8 cellular contexts compared by ENCODE assay signal in the genomic region with DNA sequence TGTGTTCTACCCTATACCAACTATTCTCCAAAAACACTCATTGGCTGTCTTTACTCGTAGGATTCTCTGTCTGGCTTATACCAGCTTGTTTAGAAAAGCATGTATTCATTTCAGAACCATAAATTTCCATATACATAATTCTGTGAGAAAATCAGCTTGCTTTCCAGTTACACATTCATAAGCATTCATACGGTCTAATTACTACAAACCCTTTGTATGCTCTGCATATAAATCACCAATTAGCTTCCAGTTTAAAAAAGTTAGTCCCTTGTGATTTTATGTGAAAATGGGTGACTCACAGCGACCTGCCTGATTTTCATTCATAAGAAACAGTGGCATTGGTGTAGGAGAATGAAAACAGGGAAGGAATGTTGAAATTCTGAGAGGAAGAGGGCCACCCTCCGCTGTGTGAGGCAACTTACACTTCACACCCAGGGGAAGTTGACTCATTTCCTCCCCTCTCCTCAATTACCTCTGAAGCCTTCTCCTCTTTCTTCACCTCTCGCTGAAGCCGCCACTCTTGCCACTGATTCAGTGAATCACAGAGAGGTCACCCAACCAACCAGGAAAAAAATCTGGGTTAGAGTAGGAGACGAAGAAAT.
A peak's percentile ranks its signal among the peaks of the same experiment; 100 is the strongest.
DNase-seq lines count a peak whose midpoint lies in the region; ATAC-seq, FAIRE-seq and TF ChIP-seq lines count a peak whose summit lies in the region.

No MANE protein-coding gene starts in this region.

- no peak overlapping the region for H2BK120ac ChIP-seq in mesenchymal stem cell (ENCODE audit: low read depth, low read length)

- H3K9me3 ChIP-seq in ES-I3 (ENCODE audit: control insufficient read depth, insufficient read depth, low read length), result peaks cover 9% of the 10 kb centered on the region; the same call in 1 of the 2 replicates
- H3K9me3 ChIP-seq in K562 (replicated peaks; ENCODE audit: control insufficient read depth, insufficient read depth, low read depth, low read length), result no peaks in the 10 kb centered on the region
- peaks cover 6% of the 10 kb centered on the region for H3K9me3 ChIP-seq in mesenchymal stem cell (ENCODE audit: control insufficient read depth, low read length)

- H3K4me1 ChIP-seq in ES-I3 (ENCODE audit: insufficient read depth, low read length) (peaks cover 23% of the 10 kb centered on the region), K562 (replicated peaks in 1 of 2; ENCODE audit: control insufficient read depth in 2 of 2, insufficient read depth in 2 of 2, low read length in 2 of 2) (no peaks in the 10 kb centered on the region), mesenchymal stem cell (ENCODE audit: control insufficient read depth, insufficient read depth, low read depth, low read length) (peaks cover 2% of the 10 kb centered on the region)

- CTCF ChIA-PET in K562 (lab: Yijun Ruan, JAX; ENCODE audit: low intra/inter-chr PET ratio), result no interaction called here

- no peak overlapping the region for H2BK12ac ChIP-seq in mesenchymal stem cell (ENCODE audit: low read length in 2 of 2)

- H3K9me1 ChIP-seq in K562 (ENCODE audit: control insufficient read depth, insufficient read depth, low read length), result no peaks in the 10 kb centered on the region

- no peaks in the 10 kb centered on the region for H3K27me3 ChIP-seq in K562 (ENCODE audit: control insufficient read depth in 2 of 2, insufficient read depth in 2 of 2, low read length in 2 of 2)
- peaks cover 0 to 45% of the 10 kb centered on the region in 2 experiments for H3K27me3 ChIP-seq in mesenchymal stem cell (ENCODE audit: control insufficient read depth in 1 of 2, insufficient read depth in 1 of 2, low read length in 2 of 2)

- no peak for FAIRE-seq in K562 (lab: Jason Lieb, UNC)

- no peak overlapping the region for H3K23ac ChIP-seq in mesenchymal stem cell (ENCODE audit: low read length in 2 of 2)

- H3K4me2 ChIP-seq in K562 (ENCODE audit: insufficient read depth, low read length) (no peak overlapping the region), mesenchymal stem cell (ENCODE audit: low read length, poor library complexity, severe bottlenecking) (peak overlapping the region; percentile 27)

- no peak for TF ChIP-seq POLR2A in K562 (conservative IDR thresholded peaks at IDR 0.05)

- POLR2A ChIA-PET in K562 (lab: Yijun Ruan, JAX), result interaction anchor here (0.8 kb wide), 1 partner anchor 16 kb away, joined by 3 read pairs; no protein-coding TSS in a partner anchor

- H3K79me1 ChIP-seq in mesenchymal stem cell (replicated peaks; ENCODE audit: low read length, poor library complexity, severe bottlenecking), result no peaks in the 10 kb centered on the region

- no peak for TF ChIP-seq EP300 in K562 (IDR thresholded peaks at IDR 0.05; ENCODE audit: low read length)

- no peak overlapping the region for H3K18ac ChIP-seq in mesenchymal stem cell (ENCODE audit: low read depth in 1 of 2, low read length in 2 of 2)

- no peak for TF ChIP-seq CTCF in K562 (IDR thresholded peaks at IDR 0.05 in 2 of 3, conservative IDR thresholded peaks at IDR 0.05 in 1 of 3; ENCODE audit: insufficient read depth in 2 of 3, low read depth in 1 of 3, low read length in 3 of 3)

- H2BK15ac ChIP-seq in mesenchymal stem cell (ENCODE audit: low read depth, poor library complexity, severe bottlenecking), result no peak overlapping the region

- H2BK5ac ChIP-seq in mesenchymal stem cell (ENCODE audit: low read depth, low read length, poor library complexity, severe bottlenecking), result no peak overlapping the region

- intact Hi-C loops in K562 (cut with micrococcal nuclease), result no loop called here

- H4K91ac ChIP-seq in mesenchymal stem cell (ENCODE audit: low read length), result no peak overlapping the region

- H2AFZ ChIP-seq in K562 (ENCODE audit: low read depth, low read length) (no peak overlapping the region), mesenchymal stem cell (ENCODE audit: low read depth, low read length) (no peak overlapping the region)

- H3K9ac ChIP-seq in ES-I3 (ENCODE audit: low read depth, low read length) (peak overlapping the region; percentile 17; the same call in 1 of the 2 replicates), K562 (ENCODE audit: insufficient read depth in 1 of 2, low read depth in 2 of 2, low read length in 2 of 2) (no peak overlapping the region), mesenchymal stem cell (ENCODE audit: low read length) (no peak overlapping the region)

- H3K36me3 ChIP-seq in ES-I3 (ENCODE audit: insufficient read depth, low read length), result peaks cover 9% of the 10 kb centered on the region; the same call in 1 of the 2 replicates
- no peaks in the 10 kb centered on the region for H3K36me3 ChIP-seq in K562 (ENCODE audit: control insufficient read depth, insufficient read depth, low read length)
- H3K36me3 ChIP-seq in mesenchymal stem cell (ENCODE audit: control insufficient read depth in 1 of 2, insufficient read depth in 2 of 2, low read depth in 1 of 2, low read length in 2 of 2), result no peaks in the 10 kb centered on the region

- ATAC-seq in K562 (no peak), HG02571 (IDR thresholded peaks at IDR 0.05; ENCODE audit: unreplicated experiment) (no peak)

- in situ Hi-C loops in K562 (cut with MboI), result no loop called here

- H3K4ac ChIP-seq in mesenchymal stem cell (ENCODE audit: low read depth in 1 of 2, low read length in 2 of 2), result no peak overlapping the region

- no peak overlapping the region for H4K8ac ChIP-seq in mesenchymal stem cell (ENCODE audit: low read length)

- no peak overlapping the region for H2AK5ac ChIP-seq in mesenchymal stem cell (ENCODE audit: low read length, severe bottlenecking)

- BruUV-seq in K562 (replicated peaks; lab: Mats Ljungman, UMichigan), result no TSS peak

- no peaks in the 10 kb centered on the region for H3K79me2 ChIP-seq in K562 (ENCODE audit: control insufficient read depth, insufficient read depth, low read length)

- WGBS in K562 (ENCODE audit: insufficient coverage, low coverage, missing lambda C conversion rate), result 4% methylated on average over 7 of the region's 7 CpGs
- WGBS in mesenchymal stem cell, result 7% methylated on average over 3 of the region's 7 CpGs

- H3K14ac ChIP-seq in mesenchymal stem cell (ENCODE audit: low read length in 2 of 2), result no peak overlapping the region

- H3K4me3 ChIP-seq in K562 (no peak overlapping the region), mesenchymal stem cell (ENCODE audit: insufficient read depth in 1 of 2, low read depth in 1 of 2, low read length in 2 of 2) (no peak overlapping the region)

- peak; percentile 83 for DNase-seq in NCI-H226
- no peak for DNase-seq in K562 (ENCODE audit: extremely low read depth in 1 of 4, low spot score in 3 of 4)
- DNase-seq in mesenchymal stem cell, result peak; percentile 83
- no peak for DNase-seq in NCI-H146 treated with DMSO at 0.1 percent for 48 hours (lab: John Stamatoyannopoulos, UW; ENCODE audit: unreplicated experiment)
- no peak for DNase-seq in foreskin melanocyte
- DNase-seq in DMS79 treated with DMSO at 0.1 percent for 48 hours (lab: John Stamatoyannopoulos, UW), result no peak

- H3K27ac ChIP-seq in K562 (ENCODE audit: extremely low read depth, low read depth, low read length) (no peak overlapping the region), mesenchymal stem cell (ENCODE audit: low read length, poor library complexity, severe bottlenecking) (peak overlapping the region; percentile 72)

- no peak for TF ChIP-seq RAD21 in K562 (CRISPR knock-in tag; conservative IDR thresholded peaks at IDR 0.05 in 1 of 2, IDR thresholded peaks at IDR 0.05 in 1 of 2)

- no peaks in the 10 kb centered on the region for H4K20me1 ChIP-seq in K562 (replicated peaks; ENCODE audit: control insufficient read depth, insufficient read depth, low read length)

TF ChIP-seq in K562, 482 proteins besides CTCF, POLR2A, EP300 and RAD21:
- TF ChIP-seq FUS (optimal IDR thresholded peaks at IDR 0.05; ENCODE audit: low read depth, low read length) (no peak), MCM5 (IDR thresholded peaks at IDR 0.05; ENCODE audit: low read depth) (no peak), CEBPG (CRISPR knock-in tag; IDR thresholded peaks at IDR 0.05) (no peak), CEBPG (tag; conservative IDR thresholded peaks at IDR 0.05 in 1 of 2, IDR thresholded peaks at IDR 0.05 in 1 of 2) (peak; percentile 30 to 57; a peak in 3 of 4 replicates), CHCHD3 (CRISPR knock-in tag; IDR thresholded peaks at IDR 0.05) (no peak), ZNF224 (CRISPR knock-in tag; IDR thresholded peaks at IDR 0.05) (no peak)

Comparison
In these comparisons a context has a peak if more than half of its experiments do, and no peak if none do; other contexts are left out.
1. DNase-seq: peak in NCI-H226 (single experiment) and mesenchymal stem cell (single experiment); none in K562 (0 of 4), NCI-H146 treated with DMSO at 0.1 percent for 48 hours (single experiment), foreskin melanocyte (single experiment) and DMS79 treated with DMSO at 0.1 percent for 48 hours (single experiment).